In genomic region chr6:5292154-5292553, GRCh38 we compare ENCODE assay signal across 22 cellular contexts. TPM values are rescaled to one million over a fixed set of nuclear protein-coding genes. Genes with fewer than 3 reads are reported as not detected.
DNase-seq lines count a peak whose midpoint lies in the region; ATAC-seq and TF ChIP-seq lines count a peak whose summit lies in the region.
"Had no signal": no experiment of that assay in that cellular context is flagged by ENCODE, and none has a peak within 500 bp of the region (broad histone marks: within the 10 kb centered on the region; RNA-seq: fewer than 3 reads in every experiment).

No MANE protein-coding gene starts in this region.

- H3K27ac ChIP-seq in CD8-positive, alpha-beta T cell (ENCODE audit: low read depth, low read length) = no peak overlapping the region
- H3K27ac ChIP-seq: BLaER1 treated with 17β-estradiol and CSF1 and Interleukin-3, amounts not matched to agents 10 nM and 100 nM had no signal

- no peaks in the 10 kb centered on the region for H3K9me3 ChIP-seq in CD8-positive, alpha-beta T cell (ENCODE audit: low read length)

- intact Hi-C loops in CD8-positive, alpha-beta T cell (cut with DNase I, micrococcal nuclease) = no loop called here
- intact Hi-C loops in activated B cell treated with CpG ODN at 0.5 μM for 24 hours (cut with micrococcal nuclease) = no loop called here

- H3K4me3 Mint-ChIP-seq in activated naive CD8-positive, alpha-beta T cell treated with anti-CD3 and anti-CD28 coated beads, Interleukin-2, amount 10 ng/mL, durations not matched to agents 7 days and 5 days = no peak overlapping the region
- no peak overlapping the region for H3K4me3 Mint-ChIP-seq in activated naive CD8-positive, alpha-beta T cell treated with anti-CD3 and anti-CD28 coated beads, Interleukin-2, amount 50 U/mL, for 24 hours
- H3K4me3 Mint-ChIP-seq in CD8-positive, alpha-beta T cell = no peak overlapping the region
- H3K4me3 Mint-ChIP-seq in activated B cell treated with CpG ODN at 0.5 μM for 24 hours (no peak overlapping the region), type B pancreatic cell (no peak overlapping the region)
- H3K4me3 Mint-ChIP-seq: CD8-positive, alpha-beta memory T cell; GM23338; HFFc6 had no signal

- peaks cover 16% of the 10 kb centered on the region for H3K36me3 Mint-ChIP-seq in activated naive CD8-positive, alpha-beta T cell treated with anti-CD3 and anti-CD28 coated beads, Interleukin-2, amount 10 ng/mL, durations not matched to agents 7 days and 5 days
- H3K36me3 Mint-ChIP-seq in activated naive CD8-positive, alpha-beta T cell treated with anti-CD3 and anti-CD28 coated beads, Interleukin-2, amount 50 U/mL, for 24 hours (ENCODE audit: low read depth) = peaks cover 6% of the 10 kb centered on the region
- H3K36me3 Mint-ChIP-seq in CD8-positive, alpha-beta T cell = peaks cover 11% of the 10 kb centered on the region
- H3K36me3 Mint-ChIP-seq in activated B cell treated with CpG ODN at 0.5 μM for 24 hours (ENCODE audit: low read depth) = peaks cover 5% of the 10 kb centered on the region
- peaks cover 14% of the 10 kb centered on the region for H3K36me3 Mint-ChIP-seq in type B pancreatic cell

- no peak for ATAC-seq in activated naive CD8-positive, alpha-beta T cell treated with anti-CD3 and anti-CD28 coated beads, Interleukin-2, amount 10 ng/mL, durations not matched to agents 7 days and 5 days (ENCODE audit: low read depth)
- ATAC-seq in activated naive CD8-positive, alpha-beta T cell treated with anti-CD3 and anti-CD28 coated beads, Interleukin-2, amount 50 U/mL, for 24 hours = no peak
- no peak for ATAC-seq in CD8-positive, alpha-beta T cell
- no peak for ATAC-seq in activated B cell treated with CpG ODN at 0.5 μM for 24 hours (ENCODE audit: low read depth)
- no peak for ATAC-seq in GM21529 (IDR thresholded peaks at IDR 0.05; ENCODE audit: unreplicated experiment)
- no peak for ATAC-seq in GM18498 (IDR thresholded peaks at IDR 0.05; ENCODE audit: unreplicated experiment)
- ATAC-seq: GM12878, GM23338, HCT116 had no signal

- POLR2A ChIA-PET in activated naive CD8-positive, alpha-beta T cell treated with anti-CD3 and anti-CD28 coated beads, Interleukin-2, amount 10 ng/mL, durations not matched to agents 7 days and 5 days (lab: Charles Lee) = no interaction called here
- POLR2A ChIA-PET in CD8-positive, alpha-beta T cell (lab: Charles Lee) = no interaction called here
- POLR2A ChIA-PET in activated B cell treated with CpG ODN at 0.5 μM for 24 hours (lab: Charles Lee) = interaction anchor here (1.0 to 3.6 kb wide), 2 partner anchors 11 to 120 kb away, joined by 3 to 15 read pairs; no protein-coding TSS in a partner anchor

- H3K27me3 ChIP-seq in CD8-positive, alpha-beta T cell (ENCODE audit: insufficient read depth, low read length) = no peaks in the 10 kb centered on the region
- H3K27me3 ChIP-seq: BLaER1 treated with 17β-estradiol and CSF1 and Interleukin-3, amounts not matched to agents 10 nM and 100 nM had no signal

- no peaks in the 10 kb centered on the region for H3K27me3 Mint-ChIP-seq in activated naive CD8-positive, alpha-beta T cell treated with anti-CD3 and anti-CD28 coated beads, Interleukin-2, amount 10 ng/mL, durations not matched to agents 7 days and 5 days
- H3K27me3 Mint-ChIP-seq in activated naive CD8-positive, alpha-beta T cell treated with anti-CD3 and anti-CD28 coated beads, Interleukin-2, amount 50 U/mL, for 24 hours = no peaks in the 10 kb centered on the region
- H3K27me3 Mint-ChIP-seq in CD8-positive, alpha-beta T cell (ENCODE audit: low read depth) = no peaks in the 10 kb centered on the region
- H3K27me3 Mint-ChIP-seq in activated B cell treated with CpG ODN at 0.5 μM for 24 hours (no peaks in the 10 kb centered on the region), type B pancreatic cell (no peaks in the 10 kb centered on the region)
- H3K27me3 Mint-ChIP-seq: CD8-positive, alpha-beta memory T cell had no signal

- no peak for DNase-seq in activated naive CD8-positive, alpha-beta T cell treated with anti-CD3 and anti-CD28 coated beads, Interleukin-2, amount 10 ng/mL, durations not matched to agents 7 days and 5 days
- DNase-seq in activated naive CD8-positive, alpha-beta T cell treated with anti-CD3 and anti-CD28 coated beads, Interleukin-2, amount 50 U/mL, for 24 hours = no peak
- no peak for DNase-seq in CD8-positive, alpha-beta T cell
- DNase-seq in activated B cell treated with CpG ODN at 0.5 μM for 24 hours (no peak), fibroblast of the aortic adventitia (ENCODE audit: low read depth) (peak; percentile 30), type B pancreatic cell (ENCODE audit: extremely low spot score, unreplicated experiment) (no peak)
- DNase-seq: 8988T; CD8-positive, alpha-beta memory T cell; COR-L47; DMS 273 treated with DMSO at 0.1 percent for 48 hours; DMS53; DND-41; EL; H7; HFFc6; IMR-90 had no signal

- TF ChIP-seq CTCF in CD8-positive, alpha-beta T cell (IDR thresholded peaks at IDR 0.05) = no peak
- TF ChIP-seq CTCF in activated B cell treated with CpG ODN at 0.5 μM for 24 hours (IDR thresholded peaks at IDR 0.05) (no peak), fibroblast of the aortic adventitia (IDR thresholded peaks at IDR 0.05; ENCODE audit: insufficient read depth, low read length) (no peak), type B pancreatic cell (conservative IDR thresholded peaks at IDR 0.05) (no peak)

- CTCF ChIA-PET in CD8-positive, alpha-beta T cell (lab: Charles Lee) = no interaction called here
- CTCF ChIA-PET in activated B cell treated with CpG ODN at 0.5 μM for 24 hours (lab: Charles Lee) = interaction anchor here (2.6 kb wide), 1 partner anchor 11 kb away, joined by 14 read pairs; no protein-coding TSS in a partner anchor

- peaks cover 21% of the 10 kb centered on the region for H3K4me1 Mint-ChIP-seq in activated naive CD8-positive, alpha-beta T cell treated with anti-CD3 and anti-CD28 coated beads, Interleukin-2, amount 10 ng/mL, durations not matched to agents 7 days and 5 days
- peaks cover 52% of the 10 kb centered on the region for H3K4me1 Mint-ChIP-seq in activated naive CD8-positive, alpha-beta T cell treated with anti-CD3 and anti-CD28 coated beads, Interleukin-2, amount 50 U/mL, for 24 hours
- H3K4me1 Mint-ChIP-seq in CD8-positive, alpha-beta T cell (ENCODE audit: low read depth) = peaks cover 47% of the 10 kb centered on the region
- H3K4me1 Mint-ChIP-seq in activated B cell treated with CpG ODN at 0.5 μM for 24 hours = peaks cover 61% of the 10 kb centered on the region
- peaks cover 30% of the 10 kb centered on the region for H3K4me1 Mint-ChIP-seq in type B pancreatic cell (ENCODE audit: unreplicated experiment)

- H3K36me3 ChIP-seq in CD8-positive, alpha-beta T cell (ENCODE audit: insufficient read depth, low read length) = no peaks in the 10 kb centered on the region

- H3K9me3 Mint-ChIP-seq in activated naive CD8-positive, alpha-beta T cell treated with anti-CD3 and anti-CD28 coated beads, Interleukin-2, amount 10 ng/mL, durations not matched to agents 7 days and 5 days = no peaks in the 10 kb centered on the region
- no peaks in the 10 kb centered on the region for H3K9me3 Mint-ChIP-seq in activated naive CD8-positive, alpha-beta T cell treated with anti-CD3 and anti-CD28 coated beads, Interleukin-2, amount 50 U/mL, for 24 hours
- H3K9me3 Mint-ChIP-seq in CD8-positive, alpha-beta T cell = no peaks in the 10 kb centered on the region
- H3K9me3 Mint-ChIP-seq in activated B cell treated with CpG ODN at 0.5 μM for 24 hours (no peaks in the 10 kb centered on the region), type B pancreatic cell (no peaks in the 10 kb centered on the region)
- H3K9me3 Mint-ChIP-seq: CD8-positive, alpha-beta memory T cell; GM23338; HFFc6 had no signal

- H3K27ac Mint-ChIP-seq in activated naive CD8-positive, alpha-beta T cell treated with anti-CD3 and anti-CD28 coated beads, Interleukin-2, amount 10 ng/mL, durations not matched to agents 7 days and 5 days = peak overlapping the region; percentile 18
- no peak overlapping the region for H3K27ac Mint-ChIP-seq in activated naive CD8-positive, alpha-beta T cell treated with anti-CD3 and anti-CD28 coated beads, Interleukin-2, amount 50 U/mL, for 24 hours
- H3K27ac Mint-ChIP-seq in CD8-positive, alpha-beta T cell = peak overlapping the region; percentile 39
- peak overlapping the region; percentile 46 for H3K27ac Mint-ChIP-seq in activated B cell treated with CpG ODN at 0.5 μM for 24 hours
- H3K27ac Mint-ChIP-seq in type B pancreatic cell = no peak overlapping the region
- H3K27ac Mint-ChIP-seq: HFFc6 had no signal

- H3K4me3 ChIP-seq in CD8-positive, alpha-beta T cell (ENCODE audit: low read depth, low read length) = no peak overlapping the region
- H3K4me3 ChIP-seq in fibroblast of the aortic adventitia (ENCODE audit: low read depth, low read length) = no peak overlapping the region
- H3K4me3 ChIP-seq: BLaER1 treated with 17β-estradiol and CSF1 and Interleukin-3, amounts not matched to agents 10 nM and 100 nM; GM12878; GM23338 had no signal

- H3K4me1 ChIP-seq in CD8-positive, alpha-beta T cell (ENCODE audit: insufficient read depth, low read length) = no peaks in the 10 kb centered on the region

RNA-seq across cellular contexts. Expression of gene FARS2, which starts 30.8 kb away (rescaled TPM):
- total RNA-seq in activated naive CD8-positive, alpha-beta T cell treated with anti-CD3 and anti-CD28 coated beads, Interleukin-2, amount 10 ng/mL, durations not matched to agents 7 days and 5 days = 10 to 100 TPM; 15.5 to 18.4 TPM
- 10 to 100 TPM in 1 of 2 experiments, 1 to 10 TPM in 1; 9.1 to 10.5 TPM for total RNA-seq in CD8-positive, alpha-beta T cell
- total RNA-seq in activated B cell treated with CpG ODN at 0.5 μM for 24 hours (28.2 and 32.7 TPM in 2 replicates), fibroblast of the aortic adventitia (ENCODE audit: low replicate concordance) (7.6 and 25.5 TPM in 2 replicates), type B pancreatic cell (ENCODE audit: low replicate concordance) (13.1 and 21.9 TPM in 2 replicates)

RNA-seq across cellular contexts. Expression of gene LYRM4, which starts 31.4 kb away (rescaled TPM):
- 10 to 100 TPM; 26.5 to 27.1 TPM for total RNA-seq in activated naive CD8-positive, alpha-beta T cell treated with anti-CD3 and anti-CD28 coated beads, Interleukin-2, amount 10 ng/mL, durations not matched to agents 7 days and 5 days
- 10 to 100 TPM; 23.4 to 24.3 TPM for total RNA-seq in CD8-positive, alpha-beta T cell
- total RNA-seq in activated B cell treated with CpG ODN at 0.5 μM for 24 hours (51.2 and 52.2 TPM in 2 replicates), fibroblast of the aortic adventitia (ENCODE audit: low replicate concordance) (20.9 and 21.2 TPM in 2 replicates), type B pancreatic cell (ENCODE audit: low replicate concordance) (25.2 and 39.5 TPM in 2 replicates)

Comparison
In these comparisons a context has a peak if more than half of its experiments do, and no peak if none do; other contexts are left out.
1. H3K27ac Mint-ChIP-seq: peak in activated naive CD8-positive, alpha-beta T cell treated with anti-CD3 and anti-CD28 coated beads, Interleukin-2, amount 10 ng/mL, durations not matched to agents 7 days and 5 days (single experiment), CD8-positive, alpha-beta T cell (single experiment) and activated B cell treated with CpG ODN at 0.5 μM for 24 hours (single experiment); none in activated naive CD8-positive, alpha-beta T cell treated with anti-CD3 and anti-CD28 coated beads, Interleukin-2, amount 50 U/mL, for 24 hours (single experiment) and type B pancreatic cell (single experiment).